17 cellular contexts compared by ENCODE assay signal in genomic region chr10:28020993-28021982, GRCh38. TPM values are rescaled to one million over a fixed set of nuclear protein-coding genes. Genes with fewer than 3 reads are reported as not detected.
A peak's percentile ranks its signal among the peaks of the same experiment; 100 is the strongest.
DNase-seq lines count a peak whose midpoint lies in the region; ATAC-seq and TF ChIP-seq lines count a peak whose summit lies in the region.
"Had no signal": no experiment of that assay in that cellular context is flagged by ENCODE, and none has a peak within 500 bp of the region (broad histone marks: within the 10 kb centered on the region; RNA-seq: fewer than 3 reads in every experiment).

No MANE protein-coding gene starts in this region.

- BruUV-seq in MCF 10A (replicated peaks; lab: Mats Ljungman, UMichigan) (no TSS peak), mammary epithelial cell (replicated peaks; lab: Mats Ljungman, UMichigan) (no TSS peak), IMR-90 (replicated peaks; lab: Mats Ljungman, UMichigan) (no TSS peak)

- H3K27ac Mint-ChIP-seq in MCF 10A (ENCODE audit: low read depth, unreplicated experiment) (no peak overlapping the region), WTC11 (no peak overlapping the region)
- H3K27ac Mint-ChIP-seq: CD14-positive monocyte, IgD-negative memory B cell had no signal

- H2BK15ac ChIP-seq in IMR-90 (ENCODE audit: low read depth, low read length): no peak overlapping the region

- intact Hi-C loops in MCF 10A (cut with micrococcal nuclease): no loop called here
- intact Hi-C loops in mammary epithelial cell (cut with micrococcal nuclease): no loop called here
- intact Hi-C loops in IMR-90 (cut with micrococcal nuclease): no loop called here
- intact Hi-C loops in uterus (cut with DNase I; ENCODE audit: low total_unique reads): no loop called here

- no peak overlapping the region for H2BK5ac ChIP-seq in IMR-90 (ENCODE audit: low read depth, low read length, poor library complexity, severe bottlenecking)

- H3K4me1 ChIP-seq in mammary epithelial cell (ENCODE audit: insufficient read depth, low read length): no peaks in the 10 kb centered on the region
- H3K4me1 ChIP-seq in IMR-90 (ENCODE audit: control insufficient read depth, insufficient read depth, low read length): no peaks in the 10 kb centered on the region
- H3K4me1 ChIP-seq in uterus: no peaks in the 10 kb centered on the region
- H3K4me1 ChIP-seq in HAP-1: no peaks in the 10 kb centered on the region

- H4K8ac ChIP-seq in IMR-90 (ENCODE audit: low read depth in 2 of 2, low read length in 2 of 2): no peak overlapping the region

- peak overlapping the region; percentile 25 for H2AK9ac ChIP-seq in IMR-90 (replicated peaks; ENCODE audit: low read depth, low read length, poor library complexity)

- H3K79me1 ChIP-seq in IMR-90 (ENCODE audit: low read depth in 1 of 2, low read length in 2 of 2): no peaks in the 10 kb centered on the region

- CTCF ChIA-PET in MCF 10A (lab: Yijun Ruan, JAX): no interaction called here
- CTCF ChIA-PET in mammary epithelial cell (lab: Charles Lee; ENCODE audit: low non-redundant PET): no interaction called here
- CTCF ChIA-PET in IMR-90 (lab: Yijun Ruan, JAX): no interaction called here
- CTCF ChIA-PET in WTC11 (lab: Charles Lee): no interaction called here

- H3K9me3 Mint-ChIP-seq in MCF 10A (ENCODE audit: unreplicated experiment) (no peaks in the 10 kb centered on the region), WTC11 (no peaks in the 10 kb centered on the region)

- H4K20me1 ChIP-seq in mammary epithelial cell (ENCODE audit: insufficient read depth, low read length): no peaks in the 10 kb centered on the region
- H4K20me1 ChIP-seq in IMR-90 (ENCODE audit: insufficient read depth, low read length): no peaks in the 10 kb centered on the region

- H3K14ac ChIP-seq in IMR-90 (replicated peaks; ENCODE audit: low read depth, low read length): no peak overlapping the region

- no peak overlapping the region for H4K5ac ChIP-seq in IMR-90 (ENCODE audit: low read depth, low read length)

- H3K4ac ChIP-seq in IMR-90 (ENCODE audit: low read depth, low read length): no peak overlapping the region

- no peak overlapping the region for H3K56ac ChIP-seq in IMR-90 (ENCODE audit: extremely low read depth, insufficient read depth, low read length)

- no peak for TF ChIP-seq RAD21 in IMR-90 (IDR thresholded peaks at IDR 0.05; ENCODE audit: low read length)

- no peak overlapping the region for H3K27ac ChIP-seq in mammary epithelial cell (ENCODE audit: insufficient read depth, low read depth, low read length)
- no peak overlapping the region for H3K27ac ChIP-seq in IMR-90 (ENCODE audit: insufficient read depth, low read length)
- peak overlapping the region in 1 of 2 donors; percentile 34 for H3K27ac ChIP-seq in uterus

- no peaks in the 10 kb centered on the region for H3K27me3 Mint-ChIP-seq in MCF 10A (ENCODE audit: insufficient read depth, unreplicated experiment)
- H3K27me3 Mint-ChIP-seq in WTC11 (ENCODE audit: low read depth): no peaks in the 10 kb centered on the region
- H3K27me3 Mint-ChIP-seq: IgD-negative memory B cell had no signal

- no peaks in the 10 kb centered on the region for H3K9me3 ChIP-seq in mammary epithelial cell (replicated peaks; ENCODE audit: insufficient read depth, low read length)
- no peaks in the 10 kb centered on the region for H3K9me3 ChIP-seq in IMR-90 (ENCODE audit: control insufficient read depth, insufficient read depth, low read length)
- H3K9me3 ChIP-seq in uterus: no peaks in the 10 kb centered on the region
- no peaks in the 10 kb centered on the region for H3K9me3 ChIP-seq in HAP-1

- H3K4me3 Mint-ChIP-seq in MCF 10A (ENCODE audit: unreplicated experiment): no peak overlapping the region
- no peak overlapping the region for H3K4me3 Mint-ChIP-seq in WTC11
- H3K4me3 Mint-ChIP-seq: CD14-positive monocyte, IgD-negative memory B cell had no signal

- in situ Hi-C loops in mammary epithelial cell (cut with MboI; ENCODE audit: low sequenced_read_pairs in 2 of 2): no loop called here
- in situ Hi-C loops in IMR-90 (cut with MboI; ENCODE audit: low sequenced_read_pairs): no loop called here
- in situ Hi-C loops in HAP-1 (cut with MboI; ENCODE audit: low sequenced_read_pairs): no loop called here

- H3K36me3 Mint-ChIP-seq in MCF 10A (ENCODE audit: insufficient read depth, unreplicated experiment) (no peaks in the 10 kb centered on the region), WTC11 (no peaks in the 10 kb centered on the region)
- H3K36me3 Mint-ChIP-seq: CD14-positive monocyte, IgD-negative memory B cell had no signal

- H3K27me3 ChIP-seq in mammary epithelial cell (ENCODE audit: insufficient read depth, low read length): peaks cover 2% of the 10 kb centered on the region
- H3K27me3 ChIP-seq in IMR-90 (ENCODE audit: control insufficient read depth, insufficient read depth, low read length): no peaks in the 10 kb centered on the region
- H3K27me3 ChIP-seq in uterus: no peaks in the 10 kb centered on the region
- H3K27me3 ChIP-seq in HAP-1 (ENCODE audit: low read depth): 0 out of 2 replicates have a peak, but pooled peaks cover 2% of the 10 kb centered on the region

- H2AK5ac ChIP-seq in IMR-90 (ENCODE audit: low read depth, low read length): no peak overlapping the region

- H3K36me3 ChIP-seq in mammary epithelial cell (ENCODE audit: insufficient read depth, low read length) (no peaks in the 10 kb centered on the region), IMR-90 (ENCODE audit: control insufficient read depth, insufficient read depth, low read length) (no peaks in the 10 kb centered on the region), uterus (no peaks in the 10 kb centered on the region), HAP-1 (replicated peaks) (no peaks in the 10 kb centered on the region)

- TF ChIP-seq CTCF in MCF 10A (IDR thresholded peaks at IDR 0.05; ENCODE audit: unreplicated experiment) (no peak), mammary epithelial cell (conservative IDR thresholded peaks at IDR 0.05 in 1 of 2, IDR thresholded peaks at IDR 0.05 in 1 of 2; ENCODE audit: extremely low read depth in 1 of 2, insufficient read depth in 1 of 2, low read depth in 1 of 2, low read length in 2 of 2) (no peak), IMR-90 (conservative IDR thresholded peaks at IDR 0.05; ENCODE audit: low read depth, low read length) (no peak), uterus (IDR thresholded peaks at IDR 0.05) (no peak), WTC11 (IDR thresholded peaks at IDR 0.05) (no peak)

- DNase-seq in MCF 10A (ENCODE audit: unreplicated experiment): peak; percentile 6
- no peak for DNase-seq in mammary epithelial cell
- no peak for DNase-seq in IMR-90
- peak; percentile 3 for DNase-seq in astrocyte of the hippocampus (ENCODE audit: low read depth, low spot score)
- peak; percentile 20 for DNase-seq in uterus
- no peak for DNase-seq in HAP-1 (ENCODE audit: low spot score in 2 of 2)
- DNase-seq in WTC11 (ENCODE audit: low spot score): no peak
- DNase-seq: COR-L47, DMS153, NCI-H2081 treated with DMSO at 0.1 percent for 48 hours, NCI-H2227 treated with DMSO at 0.1 percent for 48 hours, NCI-H524 had no signal

- dilution Hi-C loops in mammary epithelial cell (cut with HindIII; ENCODE audit: low sequenced_read_pairs): no loop called here
- dilution Hi-C loops in IMR-90 (cut with HindIII; ENCODE audit: low sequenced_read_pairs, unreplicated experiment): no loop called here

- no peaks in the 10 kb centered on the region for H3K79me2 ChIP-seq in mammary epithelial cell (ENCODE audit: insufficient read depth, low read length)

- WGBS in mammary epithelial cell (ENCODE audit: low coverage, missing lambda C conversion rate): 68% methylated on average over 5 of the region's 5 CpGs
- WGBS in IMR-90 (ENCODE audit: extremely low coverage in 2 of 2, insufficient read length in 1 of 2), 2 experiments: 86% methylated on average over 3 of the region's 5 CpGs; no CpG with 5 or more reads in 1 of the 2 experiments

- no peak overlapping the region for H2BK120ac ChIP-seq in IMR-90 (ENCODE audit: low read depth, low read length)

- no peak for ATAC-seq in IMR-90 (ENCODE audit: low read depth)
- ATAC-seq in HG03439 (IDR thresholded peaks at IDR 0.05; ENCODE audit: unreplicated experiment): no peak
- no peak for ATAC-seq in WTC11
- ATAC-seq: Panc1 had no signal

- no peak overlapping the region for H2BK20ac ChIP-seq in IMR-90 (ENCODE audit: low read depth, low read length)

- H3K9ac ChIP-seq in mammary epithelial cell (ENCODE audit: insufficient read depth, low read length) (no peak overlapping the region), IMR-90 (ENCODE audit: low read depth, low read length) (no peak overlapping the region)

- H3K4me3 ChIP-seq in mammary epithelial cell (replicated peaks in 1 of 3; ENCODE audit: insufficient read depth in 1 of 3, low read depth in 2 of 3, low read length in 3 of 3) (no peak overlapping the region), IMR-90 (ENCODE audit: insufficient read depth, low read depth, low read length) (no peak overlapping the region), uterus (no peak overlapping the region), HAP-1 (no peak overlapping the region)

- no peak overlapping the region for H3K23ac ChIP-seq in IMR-90 (ENCODE audit: low read depth, low read length)

- H3K4me2 ChIP-seq in mammary epithelial cell (ENCODE audit: insufficient read depth, low read depth, low read length): no peak overlapping the region
- H3K4me2 ChIP-seq in IMR-90 (ENCODE audit: low read depth, low read length): no peak overlapping the region

- no peaks in the 10 kb centered on the region for H3K9me1 ChIP-seq in IMR-90 (ENCODE audit: insufficient read depth, low read length)

- H2AFZ ChIP-seq in mammary epithelial cell (ENCODE audit: low read depth, low read length) (no peak overlapping the region), IMR-90 (replicated peaks; ENCODE audit: low read length, poor library complexity) (no peak overlapping the region)

- H3K4me1 Mint-ChIP-seq in MCF 10A (ENCODE audit: insufficient read depth, unreplicated experiment): no peaks in the 10 kb centered on the region
- H3K4me1 Mint-ChIP-seq in WTC11: 0 out of 2 replicates have a peak, but pooled peaks cover 2% of the 10 kb centered on the region
- H3K4me1 Mint-ChIP-seq: CD14-positive monocyte had no signal

- POLR2A ChIA-PET in MCF 10A (lab: Yijun Ruan, JAX): no interaction called here
- POLR2A ChIA-PET in IMR-90 (lab: Charles Lee; ENCODE audit: unreplicated experiment): no interaction called here
- POLR2A ChIA-PET in WTC11 (lab: Charles Lee): no interaction called here

- no peak overlapping the region for H3K18ac ChIP-seq in IMR-90 (ENCODE audit: low read depth, low read length)

- H4K91ac ChIP-seq in IMR-90 (ENCODE audit: insufficient read depth, low read depth, low read length): no peak overlapping the region

- TF ChIP-seq POLR2A in IMR-90 (IDR thresholded peaks at IDR 0.05; ENCODE audit: low read depth, low read length): no peak
- no peak for TF ChIP-seq POLR2A in uterus (IDR thresholded peaks at IDR 0.05)

RNA-seq across cellular contexts. Expression of gene ODAD2, which starts 22.4 kb away (rescaled TPM):
- total RNA-seq in MCF 10A (2022) (0.28 and 1.3 TPM in 2 replicates), mammary epithelial cell (1 to 10 TPM in 1 of 2 donors, under 1 TPM in 1; 0.31 to 1.5 TPM), IMR-90 (2012; rRNA removed) (0.72 and 1.1 TPM in 2 replicates), uterus (1 to 10 TPM in 3 of 4 donors, not detected in 1; 2.4 to 4.7 (median 2.9) TPM), WTC11 (2021) (4.1 to 4.3 TPM (median 4.1 TPM) in 3 replicates)
- polyA plus RNA-seq in mammary epithelial cell (not detected), IMR-90 (2012; rRNA removed) (0.42 and 0.53 TPM in 2 replicates)
- not detected for polyA minus RNA-seq in mammary epithelial cell
- polyA plus RNA-seq in IMR-90 (2012; cell fraction: cytosol; rRNA removed): 0.08 and 0.13 TPM in 2 replicates
- polyA plus RNA-seq in IMR-90 (2012; cell fraction: nucleus; rRNA removed; ENCODE audit: low replicate concordance): 0.05 and 0.60 TPM in 2 replicates
- total RNA-seq: SK-MEL-5 had no signal
- polyA plus RNA-seq: CD14-positive monocyte, IgD-negative memory B cell had no signal

Comparison
In these comparisons a context has a peak if more than half of its experiments do, and no peak if none do; other contexts are left out.
1. DNase-seq: peak in MCF 10A (single experiment), astrocyte of the hippocampus (single experiment) and uterus (2 of 2); none in mammary epithelial cell (single experiment), IMR-90 (single experiment), HAP-1 (0 of 2) and WTC11 (single experiment).